In the genomic region with DNA sequence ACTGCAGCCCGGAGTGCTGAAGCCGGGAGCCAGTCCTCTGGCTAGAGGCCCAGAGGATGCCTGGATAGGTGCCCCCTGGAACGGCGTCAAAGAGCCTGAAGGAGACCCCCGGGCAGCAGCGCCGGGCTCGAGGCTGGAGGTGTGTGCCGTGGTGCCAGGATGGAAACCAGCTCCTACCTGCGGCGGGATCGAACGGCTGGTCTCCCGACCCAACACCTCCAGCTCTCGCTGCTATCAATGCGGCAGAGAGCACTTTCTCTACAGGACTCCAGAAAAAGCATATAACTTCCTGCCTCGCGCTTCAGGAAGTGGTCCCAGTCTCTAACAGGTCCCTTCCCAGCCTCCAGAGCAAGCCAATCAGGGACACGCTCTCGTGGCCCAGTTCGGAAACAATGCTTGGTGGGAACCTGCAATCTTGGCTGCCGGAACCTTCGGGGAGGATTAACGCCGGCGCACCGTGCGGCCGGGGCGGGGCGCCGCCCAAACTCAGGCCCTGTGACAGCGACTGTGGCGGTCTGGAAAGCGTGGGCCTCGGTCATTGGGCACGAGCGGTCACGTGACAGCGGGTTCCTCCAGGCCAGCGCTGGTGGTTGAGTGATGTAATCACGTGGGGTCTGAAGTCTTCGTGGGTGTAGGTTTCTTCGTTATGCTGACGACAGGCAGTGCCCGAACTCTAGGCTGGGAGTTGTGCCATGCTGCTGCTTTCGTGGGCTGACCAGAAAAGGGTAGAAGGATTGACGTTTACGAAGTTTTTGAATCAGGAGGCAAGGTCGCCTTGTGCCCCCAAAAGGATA, we compare ENCODE assay signal across 8 cellular contexts. TPM values are rescaled to one million over a fixed set of nuclear protein-coding genes. Genes with fewer than 3 reads are reported as not detected.
DNase-seq lines count a peak whose midpoint lies in the region; ATAC-seq and TF ChIP-seq lines count a peak whose summit lies in the region.

A gene (minus strand): TSS at position 281 of the 794 bp plus-strand sequence. CDS start 430 bp downstream, outside the sequence.

- H3K9me2 ChIP-seq in Karpas-422 (replicated peaks; ENCODE audit: insufficient read depth, low read length) = no peaks in the 10 kb centered on the region

- peak within 1 kb of the TSS; percentile 77 for H2AFZ ChIP-seq in Karpas-422 (ENCODE audit: low read length)

- H3K36me3 ChIP-seq in Karpas-422 (ENCODE audit: insufficient read depth, low read length) (peaks cover 4% of the 10 kb centered on the region; the same call in 1 of the 2 replicates), esophagus muscularis mucosa (no peaks in the 10 kb centered on the region), muscle layer of duodenum (ENCODE audit: control insufficient read depth in 1 of 2, insufficient read depth in 2 of 2, low read length in 2 of 2) (no peaks in the 10 kb centered on the region)

- no peak for TF ChIP-seq POLR2A in esophagus muscularis mucosa (IDR thresholded peaks at IDR 0.05; ENCODE audit: low read depth)

- 0% methylated on average over 15 of the region's 50 CpGs for WGBS in esophagus muscularis mucosa

- peak within 1 kb of the TSS; percentile 89 for H3K4me2 ChIP-seq in Karpas-422 (ENCODE audit: low read depth, low read length, poor library complexity, severe bottlenecking)

- peaks cover 8% of the 10 kb centered on the region; the same call in 1 of the 2 replicates for H4K20me1 ChIP-seq in Karpas-422 (ENCODE audit: insufficient read depth, low read depth, low read length)

- peak within 1 kb of the TSS; percentile 94 for H3K9ac ChIP-seq in Karpas-422 (ENCODE audit: low read length)

- intact Hi-C loops in esophagus muscularis mucosa (cut with DNase I) = loop anchor here (2.0 to 5.0 kb wide), 2 partner anchors 16 to 47 kb away; a partner anchor contains a TSS

- H3K4me1 ChIP-seq in Karpas-422 (ENCODE audit: low read length) = peaks cover 29% of the 10 kb centered on the region
- H3K4me1 ChIP-seq in esophagus muscularis mucosa = peaks cover 38 to 53% (median 50%) of the 10 kb centered on the region in 4 donors
- H3K4me1 ChIP-seq in muscle layer of duodenum (ENCODE audit: control insufficient read depth in 1 of 2, insufficient read depth in 2 of 2, low read length in 2 of 2) = peaks cover 16 to 35% of the 10 kb centered on the region in 2 donors

- no peak for TF ChIP-seq EP300 in esophagus muscularis mucosa (IDR thresholded peaks at IDR 0.05)

- no peaks in the 10 kb centered on the region for H3K27me3 ChIP-seq in Karpas-422 (ENCODE audit: low read length)
- no peaks in the 10 kb centered on the region for H3K27me3 ChIP-seq in esophagus muscularis mucosa
- H3K27me3 ChIP-seq in muscle layer of duodenum (ENCODE audit: low read depth, low read length) = no peaks in the 10 kb centered on the region

- peak; percentile 95 for ATAC-seq in GM21825 (IDR thresholded peaks at IDR 0.05; ENCODE audit: unreplicated experiment)

- TF ChIP-seq CTCF in esophagus muscularis mucosa (IDR thresholded peaks at IDR 0.05) = peak in 1 of 3 experiments; percentile 32

- no peaks in the 10 kb centered on the region for H3K9me3 ChIP-seq in Karpas-422 (ENCODE audit: low read length)
- no peaks in the 10 kb centered on the region for H3K9me3 ChIP-seq in esophagus muscularis mucosa
- no peaks in the 10 kb centered on the region for H3K9me3 ChIP-seq in muscle layer of duodenum (ENCODE audit: control insufficient read depth in 1 of 2, low read length in 2 of 2)

- H3K4me3 ChIP-seq in Karpas-422 (ENCODE audit: low read length) = peak within 1 kb of the TSS; percentile 92
- H3K4me3 ChIP-seq in esophagus muscularis mucosa = peak within 1 kb of the TSS; percentile 67 to 93 (median 84)
- H3K4me3 ChIP-seq in muscle layer of duodenum (ENCODE audit: low read depth in 1 of 2, low read length in 2 of 2) = peak within 1 kb of the TSS; percentile 97 to 100

- peaks cover 44% of the 10 kb centered on the region for H3K79me2 ChIP-seq in Karpas-422 (ENCODE audit: low read length)

- H3K27ac ChIP-seq in Karpas-422 (ENCODE audit: low read length) = peak within 1 kb of the TSS; percentile 82
- H3K27ac ChIP-seq in esophagus muscularis mucosa (replicated peaks in 1 of 4) = peak within 1 kb of the TSS; percentile 89 to 93 (median 90)
- H3K27ac ChIP-seq in muscle layer of duodenum (ENCODE audit: low read length) = peak within 1 kb of the TSS; percentile 98

- DNase-seq in DMS79 treated with DMSO at 0.1 percent for 48 hours (lab: John Stamatoyannopoulos, UW) (peak; percentile 98), Karpas-422 (peak; percentile 99), RKO (ENCODE audit: low spot score) (peak; percentile 100), activated T-helper 1 cell treated with Interleukin-2 at 50 U/mL for 16 hours (ENCODE audit: low read depth) (peak; percentile 98), esophagus muscularis mucosa (ENCODE audit: extremely low spot score) (peak; percentile 100)
- DNase-seq in stimulated activated CD8-positive, alpha-beta memory T cell treated with anti-CD3 and anti-CD28 coated beads, Interleukin-7, amount 100 ng/mL, for 4 hours (ENCODE audit: low read depth in 2 of 2) = peak; percentile 99

RNA-seq across cellular contexts. Expression of the gene that starts here (rescaled TPM):
- total RNA-seq in Karpas-422 (2014; rRNA removed; shearing (Covaris generic); ENCODE audit: low replicate concordance) = 29.4 and 54.6 TPM in 2 replicates
- 10 to 100 TPM; 17.4 to 22.2 (median 19.8) TPM for total RNA-seq in esophagus muscularis mucosa

Comparison
In these comparisons a context has a peak if more than half of its experiments do, and no peak if none do; other contexts are left out.
1. Peak in every context shown above with its lines: DNase-seq, ATAC-seq, H3K4me3 ChIP-seq and H3K27ac ChIP-seq.